In the genomic region with DNA sequence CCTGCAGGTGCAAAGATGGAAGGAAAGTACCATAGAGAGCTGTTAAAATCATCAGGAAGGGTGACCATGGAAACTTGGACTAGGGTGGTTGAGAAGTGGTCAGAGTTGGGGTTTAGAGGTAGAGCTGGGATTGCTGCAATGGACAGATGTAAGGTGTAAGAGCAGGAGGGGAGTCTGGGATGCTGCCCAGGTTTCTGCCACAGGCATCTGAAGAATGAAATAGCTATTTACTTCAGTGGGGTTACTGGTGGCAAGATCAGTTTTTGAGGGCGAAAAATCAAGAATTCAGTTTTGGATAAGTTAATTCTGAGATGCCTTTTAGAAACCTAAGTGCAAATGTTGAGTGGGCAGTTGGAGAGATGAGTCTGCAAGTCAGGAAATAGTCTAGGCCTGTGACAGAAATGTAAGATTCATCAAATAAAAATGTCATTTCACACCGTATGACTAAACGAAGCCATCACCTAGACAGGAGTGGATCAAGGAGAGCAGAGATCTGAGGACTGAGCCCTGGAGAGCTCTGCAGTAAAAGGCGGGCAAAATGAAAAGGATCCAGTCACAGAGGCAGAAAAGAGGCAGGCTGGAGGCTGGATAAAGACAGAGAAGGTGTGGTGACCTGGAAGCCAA, we compare ENCODE assay signal across 17 cellular contexts. TPM values are rescaled to one million over a fixed set of nuclear protein-coding genes. Genes with fewer than 3 reads are reported as not detected.
A peak's percentile ranks its signal among the peaks of the same experiment; 100 is the strongest.
DNase-seq lines count a peak whose midpoint lies in the region; ATAC-seq, FAIRE-seq and TF ChIP-seq lines count a peak whose summit lies in the region.
"Had no signal": no experiment of that assay in that cellular context is flagged by ENCODE, and none has a peak within 500 bp of the region (broad histone marks: within the 10 kb centered on the region; RNA-seq: fewer than 3 reads in every experiment).

No MANE protein-coding gene starts in this region.

- dilution Hi-C loops in keratinocyte (cut with MboI; ENCODE audit: extremely low pct_ligation_motif_present, low sequenced_read_pairs): no loop called here

- H3K27ac Mint-ChIP-seq in T-cell: no peak overlapping the region
- H3K27ac Mint-ChIP-seq: CD8-positive, alpha-beta T cell had no signal

- H3K4me1 Mint-ChIP-seq in T-cell: no peaks in the 10 kb centered on the region

- TF ChIP-seq CTCF in astrocyte of the cerebellum (IDR thresholded peaks at IDR 0.05; ENCODE audit: low read depth, low read length, missing control alignments) (no peak), keratinocyte (optimal IDR thresholded peaks at IDR 0.05 in 1 of 3, IDR thresholded peaks at IDR 0.05 in 1 of 3, conservative IDR thresholded peaks at IDR 0.05 in 1 of 3; ENCODE audit: extremely low read depth in 1 of 3, insufficient read depth in 2 of 3, low read length in 3 of 3) (no peak), kidney (IDR thresholded peaks at IDR 0.05; ENCODE audit: borderline replicate concordance, extremely low read depth, insufficient read depth) (no peak), GM20000 (IDR thresholded peaks at IDR 0.05; ENCODE audit: extremely low read depth, missing control alignments) (no peak)

- H3K9me3 Mint-ChIP-seq in T-cell: no peaks in the 10 kb centered on the region
- H3K9me3 Mint-ChIP-seq: CD8-positive, alpha-beta T cell had no signal

- H3K9me3 ChIP-seq in GM23248 (ENCODE audit: low read depth): no peaks in the 10 kb centered on the region
- no peaks in the 10 kb centered on the region for H3K9me3 ChIP-seq in keratinocyte (ENCODE audit: control insufficient read depth, low read depth, low read length)
- H3K9me3 ChIP-seq in kidney (ENCODE audit: control insufficient read depth in 1 of 2, low read length in 2 of 2): no peaks in the 10 kb centered on the region

- in situ Hi-C loops in GM23248 (cut with MboI) (loop anchor here (25.0 kb wide), 1 partner anchor 217 kb away; no protein-coding TSS in a partner anchor), astrocyte of the cerebellum (cut with HindIII; ENCODE audit: low sequenced_read_pairs) (no loop called here)

- peak; percentile 17 for DNase-seq in AG08395 (ENCODE audit: low spot score)
- DNase-seq in GM23248: peak; percentile 53
- peak; percentile 92 for DNase-seq in astrocyte of the cerebellum (ENCODE audit: low read depth)
- DNase-seq in keratinocyte (ENCODE audit: low read depth, low spot score): no peak
- DNase-seq in T-cell: no peak
- DNase-seq in kidney: no peak
- no peak for DNase-seq in GM20000 (ENCODE audit: low spot score)
- DNase-seq: ACHN; CD8-positive, alpha-beta T cell; NCI-H1092; NCI-H1694; NCI-H345; NCI-H69; NK-92 treated with Interleukin-12 subunit alpha and Interleukin-12 subunit beta, amount 100 ng/mL, for 24 hours had no signal

- no peak overlapping the region for H3K4me3 ChIP-seq in GM23248
- H3K4me3 ChIP-seq in astrocyte of the cerebellum (ENCODE audit: low read depth, low read length): no peak overlapping the region
- H3K4me3 ChIP-seq in keratinocyte (ENCODE audit: control insufficient read depth in 2 of 3, extremely low read depth in 1 of 3, insufficient read depth in 2 of 3, low read depth in 1 of 3, low read length in 3 of 3): no peak overlapping the region
- H3K4me3 ChIP-seq in kidney (ENCODE audit: low read length in 2 of 2): no peak overlapping the region
- H3K4me3 ChIP-seq: K562 had no signal

- intact Hi-C loops in kidney (cut with DNase I): no loop called here

- H3K9me1 ChIP-seq in keratinocyte (ENCODE audit: control insufficient read depth, extremely low read depth, insufficient read depth, low read length): no peaks in the 10 kb centered on the region

- H3K9me2 ChIP-seq in GM23248 (ENCODE audit: insufficient read depth): no peaks in the 10 kb centered on the region

- H3K4me2 ChIP-seq in GM23248 (ENCODE audit: unreplicated experiment) (no peak overlapping the region), keratinocyte (ENCODE audit: control insufficient read depth, extremely low read depth, insufficient read depth, low read depth, low read length) (no peak overlapping the region)

- no peak for ATAC-seq in T-cell (replicated peaks in 1 of 4)
- ATAC-seq: CD8-positive, alpha-beta T cell; HCT116; K562 had no signal

- no peaks in the 10 kb centered on the region for H4K20me1 ChIP-seq in GM23248 (ENCODE audit: insufficient read depth)
- H4K20me1 ChIP-seq in keratinocyte (ENCODE audit: control insufficient read depth, extremely low read depth, insufficient read depth, low read length): no peaks in the 10 kb centered on the region

- H2AFZ ChIP-seq in GM23248: no peak overlapping the region
- H2AFZ ChIP-seq in keratinocyte (ENCODE audit: control insufficient read depth, low read length): no peak overlapping the region

- FAIRE-seq in keratinocyte (lab: Jason Lieb, UNC): peak; percentile 5
- no peak for FAIRE-seq in kidney (lab: Jason Lieb, UNC)
- FAIRE-seq: D721Med, K562 had no signal

- H3F3A ChIP-seq in GM23248 (ENCODE audit: insufficient read depth): peaks cover 13% of the 10 kb centered on the region

- H3K4me3 Mint-ChIP-seq in T-cell: no peak overlapping the region
- H3K4me3 Mint-ChIP-seq: CD8-positive, alpha-beta T cell had no signal

- WGBS in GM23248 (ENCODE audit: low coverage in 1 of 2, low lambda C conversion rate in 2 of 2, missing lambda C conversion rate in 2 of 2), 2 experiments: 61 to 64% methylated on average over 4 of the region's 4 CpGs

- POLR2A ChIA-PET in T-cell (lab: Charles Lee): interaction anchor here in 1 of 2 donors (0.6 kb wide), 1 partner anchor 28 kb away, joined by 3 read pairs; no protein-coding TSS in a partner anchor

- H3K27me3 Mint-ChIP-seq in T-cell: peaks cover 0 to 4% of the 10 kb centered on the region in 2 donors

- H3K9ac ChIP-seq in GM23248 (no peak overlapping the region), keratinocyte (ENCODE audit: control insufficient read depth, extremely low read depth, insufficient read depth, low read length) (no peak overlapping the region), kidney (ENCODE audit: low read length in 2 of 2) (no peak overlapping the region)

- CTCF ChIA-PET in T-cell (lab: Charles Lee): no interaction called here

- H3K27me3 ChIP-seq in GM23248 (replicated peaks; ENCODE audit: insufficient read depth): no peaks in the 10 kb centered on the region
- H3K27me3 ChIP-seq in keratinocyte (ENCODE audit: control insufficient read depth, extremely low read depth, insufficient read depth, low read length): no peaks in the 10 kb centered on the region

- no peaks in the 10 kb centered on the region for H3K79me2 ChIP-seq in GM23248 (ENCODE audit: insufficient read depth)
- H3K79me2 ChIP-seq in keratinocyte (ENCODE audit: control insufficient read depth, insufficient read depth, low read length): no peaks in the 10 kb centered on the region

- H3K36me3 ChIP-seq in GM23248 (ENCODE audit: low read depth) (no peaks in the 10 kb centered on the region), keratinocyte (ENCODE audit: control insufficient read depth in 2 of 2, extremely low read depth in 1 of 2, insufficient read depth in 2 of 2, low read length in 2 of 2) (no peaks in the 10 kb centered on the region), kidney (ENCODE audit: control insufficient read depth in 1 of 2, insufficient read depth in 2 of 2, low read length in 2 of 2) (no peaks in the 10 kb centered on the region)

- H3K27ac ChIP-seq in GM23248 (peak overlapping the region; percentile 20; the same call in 1 of the 2 replicates), keratinocyte (ENCODE audit: control insufficient read depth, insufficient read depth, low read length) (no peak overlapping the region), kidney (ENCODE audit: low read depth in 2 of 2, low read length in 2 of 2) (no peak overlapping the region)

- H3K36me3 Mint-ChIP-seq in T-cell: no peaks in the 10 kb centered on the region
- H3K36me3 Mint-ChIP-seq: CD8-positive, alpha-beta T cell had no signal

- H3K4me1 ChIP-seq in GM23248 (ENCODE audit: insufficient read depth) (peaks cover 10% of the 10 kb centered on the region), keratinocyte (ENCODE audit: control insufficient read depth, extremely low read depth, insufficient read depth, low read length) (no peaks in the 10 kb centered on the region), kidney (ENCODE audit: control insufficient read depth in 1 of 2, insufficient read depth in 1 of 2, low read depth in 1 of 2, low read length in 2 of 2) (no peaks in the 10 kb centered on the region)

RNA-seq across cellular contexts. Expression of a gene that starts 22.7 kb away (rescaled TPM):
- total RNA-seq in GM23248 (2014; rRNA removed; shearing (Covaris generic)): 84.1 and 132 TPM in 2 replicates
- polyA plus RNA-seq in GM23248 (2016; fragmentation: Nextera tagmentation; extraction: Ambion mirVana) (376 and 408 TPM in 2 replicates), keratinocyte (219 to 1,492 TPM (median 1,291 TPM) in 3 replicates), kidney (ENCODE audit: insufficient read depth, low read depth, low replicate concordance) (1,227 TPM)
- polyA plus RNA-seq in keratinocyte (2011; ENCODE audit: low read depth): 1,072 TPM
- 405 and 430 TPM in 2 replicates for polyA plus RNA-seq in keratinocyte (2011; cell fraction: cytosol; rRNA removed)
- polyA plus RNA-seq in keratinocyte (2011; cell fraction: nucleus; rRNA removed): 121 and 150 TPM in 2 replicates
- 605 and 921 TPM in 2 replicates for polyA plus RNA-seq in keratinocyte (2012; ENCODE audit: low replicate concordance)
- polyA minus RNA-seq in keratinocyte: 47.5 to 168 TPM (median 67.3 TPM) in 3 replicates
- polyA minus RNA-seq in keratinocyte (2011; cell fraction: cytosol; rRNA and poly(A)+ RNA removed): 91.3 TPM
- polyA minus RNA-seq in keratinocyte (2011; cell fraction: nucleus; rRNA and poly(A)+ RNA removed): 32.2 and 61.0 TPM in 2 replicates
- total RNA-seq in T-cell (100 to 1,000 TPM; 532 to 695 (median 613) TPM), kidney (253 TPM)

Comparison
In these comparisons a context has a peak if more than half of its experiments do, and no peak if none do; other contexts are left out.
1. DNase-seq: peak in AG08395 (single experiment), GM23248 (single experiment) and astrocyte of the cerebellum (single experiment); none in keratinocyte (single experiment), T-cell (0 of 34), kidney (single experiment) and GM20000 (single experiment).